Comparison of ENCODE assay signal across 23 cellular contexts in genomic region chr10:2488606-2489005, GRCh38.
DNase-seq lines count a peak whose midpoint lies in the region; ATAC-seq and TF ChIP-seq lines count a peak whose summit lies in the region.
"Had no signal": no experiment of that assay in that cellular context is flagged by ENCODE, and none has a peak within 500 bp of the region (broad histone marks: within the 10 kb centered on the region; RNA-seq: fewer than 3 reads in every experiment).

No MANE protein-coding gene starts in this region.

- POLR2A ChIA-PET in HEK293 (lab: Yijun Ruan, JAX) = no interaction called here

- peaks cover 3% of the 10 kb centered on the region for H3K9me3 Mint-ChIP-seq in nephron
- H3K9me3 Mint-ChIP-seq: GM23338, H9 had no signal

- DNase-seq in ACHN = peak; percentile 41
- peak; percentile 12 for DNase-seq in glomerular visceral epithelial cell (ENCODE audit: extremely low spot score)
- no peak for DNase-seq in NOMO-1 (lab: John Stamatoyannopoulos, UW; ENCODE audit: unreplicated experiment in 2 of 2)
- no peak for DNase-seq in stomach
- DNase-seq in medulla oblongata (ENCODE audit: extremely low spot score) = no peak
- DNase-seq: 8988T; C1 segment of cervical spinal cord; Calu3; CD4-positive, alpha-beta memory T cell; COR-L47; DMS153; DND-41; EL; GDM1; H9; HFFc6 had no signal

- no peak overlapping the region for H3K4me3 Mint-ChIP-seq in nephron
- H3K4me3 Mint-ChIP-seq: CD4-positive, alpha-beta memory T cell; GM23338; H9; HFFc6 had no signal

- TF ChIP-seq POLR2A in stomach (IDR thresholded peaks at IDR 0.05) = no peak

- no peak for TF ChIP-seq EP300 in stomach (IDR thresholded peaks at IDR 0.05)

- H3K4me1 Mint-ChIP-seq in nephron = no peaks in the 10 kb centered on the region
- H3K4me1 Mint-ChIP-seq: CD4-positive, alpha-beta memory T cell; GM23338; H9 had no signal

- intact Hi-C loops in stomach (cut with DNase I; ENCODE audit: low total_unique reads) = no loop called here

- peaks cover 4% of the 10 kb centered on the region for H3K27me3 Mint-ChIP-seq in nephron (ENCODE audit: low read depth)
- H3K27me3 Mint-ChIP-seq: CD4-positive, alpha-beta memory T cell had no signal

- no peaks in the 10 kb centered on the region for H3K9me3 ChIP-seq in HEK293 (ENCODE audit: control insufficient read depth, insufficient read depth, low read depth, low read length)
- peaks cover 0 to 6% (median 0%) of the 10 kb centered on the region in 4 donors for H3K9me3 ChIP-seq in stomach
- H3K9me3 ChIP-seq: A549 had no signal

- H3K4me3 ChIP-seq in HEK293 (ENCODE audit: low read depth, low read length) = no peak overlapping the region
- no peak overlapping the region for H3K4me3 ChIP-seq in stomach
- H3K4me3 ChIP-seq: A549, GM12878, GM23338 had no signal

- peaks cover 0 to 7% (median 0%) of the 10 kb centered on the region in 3 donors for H3K27me3 ChIP-seq in stomach

- H3K27ac ChIP-seq in HEK293 (ENCODE audit: extremely low read depth, low read depth, low read length) (no peak overlapping the region), stomach (no peak overlapping the region)
- H3K27ac ChIP-seq: A549 had no signal

- CTCF ChIA-PET in HEK293 (lab: Yijun Ruan, JAX) = no interaction called here

- ATAC-seq in GM19467 (IDR thresholded peaks at IDR 0.05; ENCODE audit: unreplicated experiment) = no peak
- ATAC-seq: A549, GM12878, GM23338, HCT116 had no signal

- 68 to 84% (median 75%) methylated on average over 4 of the region's 4 CpGs for WGBS in stomach, 5 donors

- in situ Hi-C loops in ACHN (cut with HindIII; ENCODE audit: low pct_ligation_motif_present, low pct_unique_long_range_greater_than_20kb, low sequenced_read_pairs) = no loop called here

- no peaks in the 10 kb centered on the region for H3K36me3 Mint-ChIP-seq in nephron (ENCODE audit: low read depth)
- H3K36me3 Mint-ChIP-seq: CD4-positive, alpha-beta memory T cell had no signal

- no peaks in the 10 kb centered on the region for H3K36me3 ChIP-seq in HEK293 (ENCODE audit: control insufficient read depth in 2 of 2, insufficient read depth in 1 of 2, low read length in 2 of 2)
- no peaks in the 10 kb centered on the region for H3K36me3 ChIP-seq in stomach

- H3K4me1 ChIP-seq in HEK293 (ENCODE audit: control insufficient read depth, insufficient read depth, low read length) (no peaks in the 10 kb centered on the region), stomach (no peaks in the 10 kb centered on the region)
- H3K4me1 ChIP-seq: A549 had no signal

- peak overlapping the region; percentile 82 to 90 (median 89) for H3K27ac Mint-ChIP-seq in nephron
- H3K27ac Mint-ChIP-seq: CD4-positive, alpha-beta memory T cell; GM23338; H9; HFFc6 had no signal

- TF ChIP-seq CTCF in HEK293 (tag by site-specific recombination; IDR thresholded peaks at IDR 0.05) (no peak), nephron (IDR thresholded peaks at IDR 0.05; ENCODE audit: unreplicated experiment in 3 of 3) (no peak), stomach (IDR thresholded peaks at IDR 0.05) (no peak)

TF ChIP-seq in HEK293, 187 proteins besides CTCF, POLR2A, EP300 and RAD21:
- TF ChIP-seq ATF2 (tag by site-specific recombination; IDR thresholded peaks at IDR 0.05; ENCODE audit: low read depth) (peak; percentile 68), PBX3 (CRISPR knock-in tag; IDR thresholded peaks at IDR 0.05) (no peak)

Comparison
In these comparisons a context has a peak if more than half of its experiments do, and no peak if none do; other contexts are left out.
1. DNase-seq: peak in ACHN (single experiment) and glomerular visceral epithelial cell (single experiment); none in NOMO-1 (0 of 2), stomach (single experiment) and medulla oblongata (single experiment).